ENCODE assay signal across 14 cellular contexts in genomic region chr10:119020627-119020946, GRCh38. TPM values are rescaled to one million over a fixed set of nuclear protein-coding genes. Genes with fewer than 3 reads are reported as not detected.
DNase-seq lines count a peak whose midpoint lies in the region; ATAC-seq and TF ChIP-seq lines count a peak whose summit lies in the region.
"Had no signal": no experiment of that assay in that cellular context is flagged by ENCODE, and none has a peak within 500 bp of the region (broad histone marks: within the 10 kb centered on the region; RNA-seq: fewer than 3 reads in every experiment).

No MANE protein-coding gene starts in this region.

- TF ChIP-seq CTCF in PC-3 (conservative IDR thresholded peaks at IDR 0.05; ENCODE audit: low read depth, low read length): no peak
- no peak for TF ChIP-seq CTCF in fibroblast of mammary gland (conservative IDR thresholded peaks at IDR 0.05; ENCODE audit: control insufficient read depth, insufficient read depth, low read depth, low read length)
- TF ChIP-seq CTCF in colonic mucosa (IDR thresholded peaks at IDR 0.05): no peak
- no peak for TF ChIP-seq CTCF in glutamatergic neuron (IDR thresholded peaks at IDR 0.05; ENCODE audit: partially characterized antibody, unreplicated experiment)

- H3K36me3 Mint-ChIP-seq in glutamatergic neuron (ENCODE audit: unreplicated experiment): no peaks in the 10 kb centered on the region

- intact Hi-C loops in PC-3 (cut with micrococcal nuclease): loop anchor here (10.0 kb wide), 2 partner anchors 176 to 216 kb away; no protein-coding TSS in a partner anchor
- intact Hi-C loops in colonic mucosa (cut with DNase I): no loop called here

- H3K9me3 ChIP-seq in PC-3 (ENCODE audit: low read length): no peaks in the 10 kb centered on the region
- no peaks in the 10 kb centered on the region for H3K9me3 ChIP-seq in colonic mucosa
- H3K9me3 ChIP-seq: thyroid gland had no signal

- H3K4me3 Mint-ChIP-seq in glutamatergic neuron (ENCODE audit: unreplicated experiment): no peak overlapping the region

- no peak overlapping the region for H3K9ac ChIP-seq in PC-3 (ENCODE audit: low read length)
- H3K9ac ChIP-seq in colonic mucosa (ENCODE audit: low read depth in 2 of 2, low read length in 2 of 2): no peak overlapping the region

- H3K4me1 ChIP-seq in PC-3 (ENCODE audit: insufficient read depth, low read length): peaks cover 37% of the 10 kb centered on the region
- no peaks in the 10 kb centered on the region for H3K4me1 ChIP-seq in colonic mucosa

- H3K27me3 Mint-ChIP-seq in glutamatergic neuron (ENCODE audit: unreplicated experiment): peaks cover 3% of the 10 kb centered on the region

- no peaks in the 10 kb centered on the region for H3K79me2 ChIP-seq in PC-3 (ENCODE audit: low read length)

- no peaks in the 10 kb centered on the region for H4K20me1 ChIP-seq in PC-3 (ENCODE audit: low read length)

- H3K4me3 ChIP-seq in PC-3 (ENCODE audit: low read length) (no peak overlapping the region), fibroblast of mammary gland (ENCODE audit: control insufficient read depth, low read depth, low read length) (no peak overlapping the region), colonic mucosa (no peak overlapping the region)
- H3K4me3 ChIP-seq: lung, thyroid gland had no signal

- no peak overlapping the region for H2AFZ ChIP-seq in PC-3 (ENCODE audit: low read length)

- H3K27ac Mint-ChIP-seq in glutamatergic neuron (ENCODE audit: unreplicated experiment): no peak overlapping the region

- DNase-seq in activated CD8-positive, alpha-beta memory T cell treated with anti-CD3 and anti-CD28 coated beads for 24 hours: peak; percentile 57
- DNase-seq in activated CD8-positive, alpha-beta memory T cell treated with anti-CD3 and anti-CD28 coated beads, Interleukin-2, amount 50 U/mL, for 4 hours: no peak
- DNase-seq in PC-3 (peak; percentile 7), fibroblast of mammary gland (ENCODE audit: low read depth) (peak; percentile 79), colonic mucosa (no peak), glutamatergic neuron (no peak)
- DNase-seq in stimulated activated CD4-positive, alpha-beta T cell treated with anti-CD3 and anti-CD28 coated beads, Interleukin-4, amount 100 ng/mL, for 24 hours: peak; percentile 30
- DNase-seq: activated effector memory CD4-positive, alpha-beta T cell treated with anti-CD3 and anti-CD28 coated beads, Interleukin-2, amount 50 U/mL, for 16 hours; GF-D8; NCI-H2029; T1000; thyroid gland had no signal

- H3K27ac ChIP-seq in PC-3 (ENCODE audit: low read length): no peak overlapping the region
- no peak overlapping the region for H3K27ac ChIP-seq in colonic mucosa
- H3K27ac ChIP-seq: thyroid gland had no signal

- POLR2A ChIA-PET in PC-3 (lab: Charles Lee; ENCODE audit: unreplicated experiment): no interaction called here

- CTCF ChIA-PET in PC-3 (lab: Charles Lee): no interaction called here

- H3K9me3 Mint-ChIP-seq in glutamatergic neuron (ENCODE audit: unreplicated experiment): peaks cover 3% of the 10 kb centered on the region

- H3K4me1 Mint-ChIP-seq in glutamatergic neuron (ENCODE audit: low read depth, unreplicated experiment): peaks cover 21% of the 10 kb centered on the region

- no peak overlapping the region for H3K4me2 ChIP-seq in PC-3 (ENCODE audit: low read length)

- H3F3A ChIP-seq in PC-3 (ENCODE audit: low read length, unreplicated experiment): no peaks in the 10 kb centered on the region

- no peaks in the 10 kb centered on the region for H3K9me2 ChIP-seq in PC-3 (replicated peaks; ENCODE audit: low read length)

- H3K36me3 ChIP-seq in PC-3 (ENCODE audit: low read depth, low read length): no peaks in the 10 kb centered on the region
- no peaks in the 10 kb centered on the region for H3K36me3 ChIP-seq in colonic mucosa
- H3K36me3 ChIP-seq: thyroid gland had no signal

- BruUV-seq in PC-3 (replicated peaks; lab: Mats Ljungman, UMichigan): no TSS peak

- no peak for ATAC-seq in PC-3
- no peak for ATAC-seq in HG02973 (IDR thresholded peaks at IDR 0.05; ENCODE audit: unreplicated experiment)

- no peaks in the 10 kb centered on the region for H3K27me3 ChIP-seq in PC-3 (ENCODE audit: low read length)
- H3K27me3 ChIP-seq in colonic mucosa: no peaks in the 10 kb centered on the region
- H3K27me3 ChIP-seq: thyroid gland had no signal

RNA-seq across cellular contexts. Expression of gene NANOS1, which starts 8.9 kb away (rescaled TPM):
- total RNA-seq in PC-3 (2014; rRNA removed) (5.4 and 6.0 TPM in 2 replicates), colonic mucosa (under 1 TPM; 0.30 to 0.74 TPM), glutamatergic neuron (ENCODE audit: unreplicated experiment) (34.0 TPM)

Comparison
In these comparisons a context has a peak if more than half of its experiments do, and no peak if none do; other contexts are left out.
1. DNase-seq: peak in activated CD8-positive, alpha-beta memory T cell treated with anti-CD3 and anti-CD28 coated beads for 24 hours (single experiment), PC-3 (single experiment), fibroblast of mammary gland (single experiment) and stimulated activated CD4-positive, alpha-beta T cell treated with anti-CD3 and anti-CD28 coated beads, Interleukin-4, amount 100 ng/mL, for 24 hours (single experiment); none in activated CD8-positive, alpha-beta memory T cell treated with anti-CD3 and anti-CD28 coated beads, Interleukin-2, amount 50 U/mL, for 4 hours (single experiment), colonic mucosa (single experiment) and glutamatergic neuron (single experiment).